In genomic region chr9:85487872-85488271, GRCh38 we compare ENCODE assay signal across 27 cellular contexts.
"Had no signal": no experiment of that assay in that cellular context is flagged by ENCODE, and none has a peak within 500 bp of the region (broad histone marks: within the 10 kb centered on the region; RNA-seq: fewer than 3 reads in every experiment).

No MANE protein-coding gene starts in this region.

- H3K27me3 ChIP-seq: brain microvascular endothelial cell had no signal

- FAIRE-seq: astrocyte, colon, endometrium, endothelial cell of umbilical vein, frontal cortex had no signal

- H3K4me3 ChIP-seq: esophagus squamous epithelium had no signal

- ATAC-seq: activated T-cell treated with anti-CD3 and anti-CD28 coated beads, Interleukin-2, amount 50 U/mL, for 72 hours had no signal

- H3K27ac ChIP-seq: brain microvascular endothelial cell, esophagus squamous epithelium had no signal

- H3K36me3 ChIP-seq: brain microvascular endothelial cell, esophagus squamous epithelium had no signal

- DNase-seq: activated CD4-positive, alpha-beta memory T cell treated with anti-CD3 and anti-CD28 coated beads, Interleukin-2, amount 10 ng/mL, durations not matched to agents 7 days and 5 days; activated CD4-positive, alpha-beta T cell treated with anti-CD3 and anti-CD28 coated beads for 1 hour; activated CD4-positive, alpha-beta T cell treated with anti-CD3 and anti-CD28 coated beads for 4 hours; activated CD4-positive, alpha-beta T cell treated with anti-CD3 and anti-CD28 coated beads, Interleukin-2, amount 10 ng/mL, durations not matched to agents 7 days and 5 days; activated CD4-positive, alpha-beta T cell treated with anti-CD3 and anti-CD28 coated beads, Interleukin-2, amount 50 U/mL, for 4 hours; activated CD8-positive, alpha-beta memory T cell treated with anti-CD3 and anti-CD28 coated beads, Interleukin-2, amount 50 U/mL, for 48 hours; activated gamma-delta T cell; activated naive CD4-positive, alpha-beta T cell; activated naive CD4-positive, alpha-beta T cell treated with anti-CD3 and anti-CD28 coated beads, Interleukin-2, amount 10 ng/mL, durations not matched to agents 7 days and 5 days; activated T-cell treated with anti-CD3 and anti-CD28 coated beads for 4 hours; activated T-cell treated with anti-CD3 and anti-CD28 coated beads, Interleukin-2, amount 50 U/mL, for 24 hours; activated T-cell treated with anti-CD3 and anti-CD28 coated beads, Interleukin-2, amount 50 U/mL, for 72 hours; amniotic stem cell; anterior cingulate cortex; brain microvascular endothelial cell; caudate nucleus; cortex of kidney; dermis blood vessel endothelial cell; effector CD8-positive, alpha-beta T cell; esophagus squamous epithelium; head of caudate nucleus; T-helper 2 cell had no signal
